ENCODE assay signal across 15 cellular contexts in genomic region chr3:41221278-41221677, GRCh38.
"Had no signal": no experiment of that assay in that cellular context is flagged by ENCODE, and none has a peak within 500 bp of the region (broad histone marks: within the 10 kb centered on the region; RNA-seq: fewer than 3 reads in every experiment).

No MANE protein-coding gene starts in this region.

- H3K27me3 Mint-ChIP-seq: brain had no signal

- H3K9me3 ChIP-seq: mucosa of descending colon, pancreas, SK-N-SH, stomach, thoracic aorta had no signal

- H3K27ac ChIP-seq: pancreas, stomach, thoracic aorta had no signal

- ATAC-seq: esophagus mucosa had no signal

- H3K27me3 ChIP-seq: dorsolateral prefrontal cortex, pancreas, stomach had no signal

- H3K9me3 Mint-ChIP-seq: brain had no signal

- H3K4me3 ChIP-seq: dorsolateral prefrontal cortex, lung, mucosa of descending colon, pancreas, stomach, thoracic aorta had no signal

- DNase-seq: activated CD4-positive, alpha-beta T cell treated with anti-CD3 and anti-CD28 coated beads for 48 hours; activated CD8-positive, alpha-beta memory T cell treated with anti-CD3 and anti-CD28 coated beads for 24 hours; activated effector memory CD4-positive, alpha-beta T cell treated with anti-CD3 and anti-CD28 coated beads, Interleukin-2, amount 50 U/mL, for 16 hours; dorsolateral prefrontal cortex; hypothalamus; mucosa of descending colon; pancreas; SK-N-SH; stimulated activated CD4-positive, alpha-beta T cell treated with anti-CD3 and anti-CD28 coated beads, Interleukin-15, amount 100 ng/mL, for 24 hours; stimulated activated CD4-positive, alpha-beta T cell treated with anti-CD3 and anti-CD28 coated beads, Interleukin-4, amount 100 ng/mL, for 24 hours; stomach had no signal

- H3K9ac ChIP-seq: SK-N-SH had no signal

- H3K4me2 ChIP-seq: SK-N-SH had no signal
